8 cellular contexts compared by ENCODE assay signal in genomic region chr3:46695177-46695961, GRCh38. TPM values are rescaled to one million over a fixed set of nuclear protein-coding genes. Genes with fewer than 3 reads are reported as not detected.
DNase-seq lines count a peak whose midpoint lies in the region; ATAC-seq and TF ChIP-seq lines count a peak whose summit lies in the region.

No MANE protein-coding gene starts in this region.

- H3K4ac ChIP-seq in IMR-90 (ENCODE audit: low read depth, low read length) = no peak overlapping the region

- H3K4me3 Mint-ChIP-seq in WTC11 = no peak overlapping the region

- H3K79me1 ChIP-seq in IMR-90 (ENCODE audit: low read depth in 1 of 2, low read length in 2 of 2) = no peaks in the 10 kb centered on the region

- H2AK5ac ChIP-seq in IMR-90 (ENCODE audit: low read depth, low read length) = no peak overlapping the region

- peaks cover 5% of the 10 kb centered on the region; the same call in 1 of the 2 replicates for H4K20me1 ChIP-seq in IMR-90 (ENCODE audit: insufficient read depth, low read length)

- peak overlapping the region; percentile 6; the same call in 1 of the 2 replicates for H4K5ac ChIP-seq in IMR-90 (ENCODE audit: low read depth, low read length)

- TF ChIP-seq CTCF in BJ (IDR thresholded peaks at IDR 0.05; ENCODE audit: insufficient read depth, low read depth, low read length) (peak; percentile 25; the same call in 1 of the 2 replicates), IMR-90 (conservative IDR thresholded peaks at IDR 0.05; ENCODE audit: low read depth, low read length) (0 out of 2 replicates have a peak, but pooled peaks have one; percentile 24), WTC11 (IDR thresholded peaks at IDR 0.05) (peak; percentile 44; the same call in 1 of the 2 replicates), lower lobe of right lung (IDR thresholded peaks at IDR 0.05) (peak; percentile 24), testis (IDR thresholded peaks at IDR 0.05) (peak in 1 of 3 experiments; percentile 19)

- no peak for TF ChIP-seq POLR2A in IMR-90 (IDR thresholded peaks at IDR 0.05; ENCODE audit: low read depth, low read length)
- TF ChIP-seq POLR2A in testis (IDR thresholded peaks at IDR 0.05) = no peak

- H3K36me3 Mint-ChIP-seq in WTC11 = no peaks in the 10 kb centered on the region

- H3K4me3 ChIP-seq in BJ (ENCODE audit: low read depth, low read length) (no peak overlapping the region), IMR-90 (ENCODE audit: insufficient read depth, low read depth, low read length) (no peak overlapping the region), lower lobe of right lung (no peak overlapping the region), testis (no peak overlapping the region)

- H2BK120ac ChIP-seq in IMR-90 (ENCODE audit: low read depth, low read length) = no peak overlapping the region

- H3K27me3 Mint-ChIP-seq in WTC11 (ENCODE audit: low read depth) = peaks cover 26% of the 10 kb centered on the region

- no peaks in the 10 kb centered on the region for H3K9me3 Mint-ChIP-seq in WTC11

- DNase-seq in BJ (ENCODE audit: low read depth) = no peak
- no peak for DNase-seq in IMR-90
- peak; percentile 69 for DNase-seq in WTC11 (ENCODE audit: low spot score)
- peak; percentile 83 for DNase-seq in lower lobe of right lung
- peak; percentile 49 for DNase-seq in testis
- no peak for DNase-seq in NCI-H1930 (lab: John Stamatoyannopoulos, UW)

- H2BK5ac ChIP-seq in IMR-90 (ENCODE audit: low read depth, low read length, poor library complexity, severe bottlenecking) = no peak overlapping the region

- peak overlapping the region; percentile 62 for H2AFZ ChIP-seq in IMR-90 (replicated peaks; ENCODE audit: low read length, poor library complexity)

- H3K27me3 ChIP-seq in BJ (ENCODE audit: control insufficient read depth, insufficient read depth, low read length) (peaks cover 3% of the 10 kb centered on the region), IMR-90 (ENCODE audit: control insufficient read depth, insufficient read depth, low read length) (peaks cover 9% of the 10 kb centered on the region), lower lobe of right lung (ENCODE audit: low read depth) (peaks cover 6% of the 10 kb centered on the region), testis (no peaks in the 10 kb centered on the region)

- no peak for TF ChIP-seq RAD21 in IMR-90 (IDR thresholded peaks at IDR 0.05; ENCODE audit: low read length)

- no peak overlapping the region for H2BK20ac ChIP-seq in IMR-90 (ENCODE audit: low read depth, low read length)

- peak overlapping the region; percentile 45 for H2AK9ac ChIP-seq in IMR-90 (replicated peaks; ENCODE audit: low read depth, low read length, poor library complexity)

- H3K27ac ChIP-seq in IMR-90 (ENCODE audit: insufficient read depth, low read length) = no peak overlapping the region
- peak overlapping the region; percentile 35 for H3K27ac ChIP-seq in cingulate gyrus (ENCODE audit: low read depth, low read length)
- peak overlapping the region; percentile 90 for H3K27ac ChIP-seq in lower lobe of right lung
- peak overlapping the region; percentile 17 to 42 for H3K27ac ChIP-seq in testis

- H3K23ac ChIP-seq in IMR-90 (ENCODE audit: low read depth, low read length) = no peak overlapping the region

- H3K36me3 ChIP-seq in BJ (ENCODE audit: control insufficient read depth, insufficient read depth, low read length) (no peaks in the 10 kb centered on the region), IMR-90 (ENCODE audit: control insufficient read depth, insufficient read depth, low read length) (no peaks in the 10 kb centered on the region), lower lobe of right lung (no peaks in the 10 kb centered on the region), testis (ENCODE audit: low read depth, missing control alignments) (no peaks in the 10 kb centered on the region)

- no peak overlapping the region; a peak in 1 of 4 replicates for H4K8ac ChIP-seq in IMR-90 (ENCODE audit: low read depth in 2 of 2, low read length in 2 of 2)

- no peak overlapping the region for H3K9ac ChIP-seq in IMR-90 (ENCODE audit: low read depth, low read length)

- BruUV-seq in IMR-90 (replicated peaks; lab: Mats Ljungman, UMichigan) = no TSS peak

- H3K4me2 ChIP-seq in IMR-90 (ENCODE audit: low read depth, low read length) = no peak overlapping the region

- POLR2A ChIA-PET in BJ (lab: Charles Lee) (no interaction called here), IMR-90 (lab: Charles Lee; ENCODE audit: unreplicated experiment) (no interaction called here), WTC11 (lab: Charles Lee) (interaction anchor here (1.0 kb wide), 1 partner anchor 109 kb away, joined by 3 read pairs; no protein-coding TSS in a partner anchor)

- intact Hi-C loops in IMR-90 (cut with micrococcal nuclease) (loop anchor here (2.0 kb wide), 1 partner anchor 207 kb away; no protein-coding TSS in a partner anchor), lower lobe of right lung (cut with DNase I) (no loop called here), testis (cut with DNase I; ENCODE audit: low total_unique reads) (no loop called here)

- no peak overlapping the region; the same call in 1 of the 2 replicates for H4K91ac ChIP-seq in IMR-90 (ENCODE audit: insufficient read depth, low read depth, low read length)

- no peaks in the 10 kb centered on the region for H3K9me3 ChIP-seq in IMR-90 (ENCODE audit: control insufficient read depth, insufficient read depth, low read length)
- no peaks in the 10 kb centered on the region for H3K9me3 ChIP-seq in lower lobe of right lung
- no peaks in the 10 kb centered on the region for H3K9me3 ChIP-seq in testis

- H3K4me1 ChIP-seq in IMR-90 (ENCODE audit: control insufficient read depth, insufficient read depth, low read length) = peaks cover 20% of the 10 kb centered on the region
- H3K4me1 ChIP-seq in lower lobe of right lung = peaks cover 81% of the 10 kb centered on the region
- peaks cover 52% of the 10 kb centered on the region for H3K4me1 ChIP-seq in testis

- no peak for ATAC-seq in IMR-90 (ENCODE audit: low read depth)
- ATAC-seq in WTC11 = peak; percentile 67
- peak; percentile 9 to 43 for ATAC-seq in lower lobe of right lung
- ATAC-seq in HG03442 (IDR thresholded peaks at IDR 0.05; ENCODE audit: unreplicated experiment) = no peak

- H3K18ac ChIP-seq in IMR-90 (ENCODE audit: low read depth, low read length) = no peak overlapping the region

- no peak overlapping the region for H2BK15ac ChIP-seq in IMR-90 (ENCODE audit: low read depth, low read length)

- H3K27ac Mint-ChIP-seq in WTC11 = no peak overlapping the region; the same call in 1 of the 2 replicates

- 85% methylated on average over 4 of the region's 11 CpGs; no CpG with 5 or more reads in 1 of the 2 experiments for WGBS in IMR-90 (ENCODE audit: extremely low coverage in 2 of 2, insufficient read length in 1 of 2), 2 experiments
- 53 to 75% methylated on average over 4 to 11 of the region's 11 CpGs for WGBS in testis, 2 donors

- H3K56ac ChIP-seq in IMR-90 (ENCODE audit: extremely low read depth, insufficient read depth, low read length) = no peak overlapping the region

- peaks cover 22% of the 10 kb centered on the region for H3K4me1 Mint-ChIP-seq in WTC11

- dilution Hi-C loops in IMR-90 (cut with HindIII; ENCODE audit: low sequenced_read_pairs, unreplicated experiment) = no loop called here

- in situ Hi-C loops in IMR-90 (cut with MboI; ENCODE audit: low sequenced_read_pairs) = no loop called here

- peaks cover 14% of the 10 kb centered on the region; the same call in 1 of the 2 replicates for H3K9me1 ChIP-seq in IMR-90 (ENCODE audit: insufficient read depth, low read length)

- CTCF ChIA-PET in BJ (lab: Yijun Ruan, JAX) (interaction anchor here (0.6 to 2.6 kb wide), 9 partner anchors 11 to 214 kb away, joined by 3 to 14 read pairs (median 3); partner anchors contain the start of gene LRRC2), IMR-90 (lab: Yijun Ruan, JAX) (interaction anchor here (0.8 to 1.0 kb wide), 2 partner anchors 206 to 214 kb away, joined by 3 read pairs; no protein-coding TSS in a partner anchor), WTC11 (lab: Charles Lee) (interaction anchor here (0.6 to 4.1 kb wide), 17 partner anchors 10 to 232 kb away, joined by 3 to 20 read pairs (median 4); no protein-coding TSS in a partner anchor)

- peak overlapping the region; percentile 15; the same call in 1 of the 2 replicates for H3K14ac ChIP-seq in IMR-90 (replicated peaks; ENCODE audit: low read depth, low read length)

TF ChIP-seq in IMR-90, 13 proteins besides CTCF, POLR2A, EP300 and RAD21 (continues in another document):
- TF ChIP-seq MAFK (IDR thresholded peaks at IDR 0.05; ENCODE audit: low read depth, low read length) = no peak
- no peak for TF ChIP-seq SMC3 (IDR thresholded peaks at IDR 0.05; ENCODE audit: low read depth, low read length)

TF ChIP-seq in WTC11, 78 proteins besides CTCF, POLR2A, EP300 and RAD21 (continues in another document):
- TF ChIP-seq ZNF416 (CRISPR knock-in tag; IDR thresholded peaks at IDR 0.05) = no peak

RNA-seq across cellular contexts. Expression of gene ALS2CL, which starts 1.9 kb away (rescaled TPM):
- 3.2 and 7.2 TPM in 2 replicates for polyA plus RNA-seq in BJ (2011; rRNA removed)
- 3.2 and 4.4 TPM in 2 replicates for polyA minus RNA-seq in BJ (2011; rRNA and poly(A)+ RNA removed)
- 1.4 and 2.2 TPM in 2 replicates for total RNA-seq in IMR-90 (2012; rRNA removed)
- polyA plus RNA-seq in IMR-90 (2012; rRNA removed) = 4.6 and 4.8 TPM in 2 replicates
- 0.56 and 1.5 TPM in 2 replicates for polyA plus RNA-seq in IMR-90 (2012; cell fraction: cytosol; rRNA removed)
- polyA plus RNA-seq in IMR-90 (2012; cell fraction: nucleus; rRNA removed; ENCODE audit: low replicate concordance) = 25.7 and 43.0 TPM in 2 replicates
- 10.2 to 12.6 TPM (median 11.5 TPM) in 3 replicates for total RNA-seq in WTC11 (2021)
- total RNA-seq in lower lobe of right lung = 59.7 TPM
- 10 to 100 TPM in 1 of 2 donors, 1 to 10 TPM in 1; 5.4 to 11.2 TPM for total RNA-seq in testis
- polyA plus RNA-seq in testis (ENCODE audit: insufficient read depth, low read depth, low replicate concordance) = 4.4 TPM

RNA-seq across cellular contexts. Expression of gene TMIE, which starts 5.8 kb away (rescaled TPM):
- 0.07 and 0.27 TPM in 2 replicates for polyA plus RNA-seq in BJ (2011; rRNA removed)
- polyA minus RNA-seq in BJ (2011; rRNA and poly(A)+ RNA removed) = not detected in 2 replicates
- total RNA-seq in IMR-90 (2012; rRNA removed) = not detected in 2 replicates
- polyA plus RNA-seq in IMR-90 (2012; rRNA removed) = 0.10 and 0.12 TPM in 2 replicates
- polyA plus RNA-seq in IMR-90 (2012; cell fraction: cytosol; rRNA removed) = 0.11 TPM in 1 of 2 replicates, not detected in the other
- 0.08 TPM in 2 replicates for polyA plus RNA-seq in IMR-90 (2012; cell fraction: nucleus; rRNA removed; ENCODE audit: low replicate concordance)
- 0.57 to 1.3 TPM (median 0.69 TPM) in 3 replicates for total RNA-seq in WTC11 (2021)
- 1.0 TPM for total RNA-seq in lower lobe of right lung
- 1 to 10 TPM; 1.5 to 2.3 TPM for total RNA-seq in testis
- polyA plus RNA-seq in testis (ENCODE audit: insufficient read depth, low read depth, low replicate concordance) = 1.8 TPM

RNA-seq across cellular contexts. Expression of gene PRSS50, which starts 22.3 kb away (rescaled TPM):
- polyA plus RNA-seq in BJ (2011; rRNA removed) (not detected in 2 replicates), IMR-90 (2012; rRNA removed) (not detected in 2 replicates), testis (ENCODE audit: insufficient read depth, low read depth, low replicate concordance) (0.92 TPM)
- polyA minus RNA-seq in BJ (2011; rRNA and poly(A)+ RNA removed) = not detected in 2 replicates
- total RNA-seq in IMR-90 (2012; rRNA removed) (not detected in 2 replicates), WTC11 (2021) (0.70 to 1.4 TPM (median 1.2 TPM) in 3 replicates), lower lobe of right lung (0.41 TPM), testis (1 to 10 TPM; 3.8 to 6.2 TPM)
- not detected in 2 replicates for polyA plus RNA-seq in IMR-90 (2012; cell fraction: cytosol; rRNA removed)
- polyA plus RNA-seq in IMR-90 (2012; cell fraction: nucleus; rRNA removed; ENCODE audit: low replicate concordance) = 0.09 TPM in 1 of 2 replicates, not detected in the other

Comparison
In these comparisons a context has a peak if more than half of its experiments do, and no peak if none do; other contexts are left out.
1. DNase-seq: peak in WTC11 (single experiment), lower lobe of right lung (single experiment) and testis (single experiment); none in BJ (single experiment), IMR-90 (single experiment) and NCI-H1930 (0 of 2).
2. ATAC-seq: peak in WTC11 (single experiment) and lower lobe of right lung (2 of 2); none in IMR-90 (single experiment) and HG03442 (single experiment).